ENCODE assay signal across 8 cellular contexts in the genomic region with DNA sequence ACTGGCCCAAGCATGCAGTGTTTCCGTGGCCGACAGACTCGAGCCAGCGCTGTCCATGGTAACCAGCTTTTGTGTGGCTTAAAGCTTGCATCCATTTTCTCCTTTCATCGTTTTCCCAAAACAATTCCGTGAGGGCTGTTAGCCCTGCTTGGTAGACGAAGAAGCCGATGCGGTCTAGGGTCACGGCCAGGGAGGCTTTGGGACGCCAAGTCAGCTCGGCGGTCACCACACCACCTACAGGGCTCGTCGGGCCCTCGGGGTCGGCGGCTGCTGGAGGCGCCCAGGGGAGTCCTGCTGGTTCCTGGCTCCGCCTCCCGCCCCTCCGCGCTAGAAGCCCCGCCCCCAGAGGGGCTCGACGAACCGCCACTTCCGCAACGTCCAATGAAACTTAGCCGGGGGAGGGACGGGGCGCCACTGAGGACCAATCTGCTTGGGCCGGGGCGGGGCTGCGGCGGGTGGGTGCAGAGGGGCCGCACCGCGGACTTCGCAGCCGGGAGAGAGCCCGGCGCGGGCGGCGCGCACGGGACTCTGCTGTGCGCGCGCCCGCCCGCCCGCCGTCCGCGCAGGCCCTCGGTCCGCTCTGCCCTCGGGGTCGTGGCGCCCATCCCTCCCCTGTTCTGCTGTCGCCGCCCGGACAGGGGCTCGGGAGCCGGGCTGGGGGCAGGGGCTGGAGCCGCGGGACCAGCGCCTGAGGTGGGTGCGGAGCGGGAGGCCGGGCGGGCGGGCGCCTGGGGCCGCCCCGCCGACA. TPM values are rescaled to one million over a fixed set of nuclear protein-coding genes. Genes with fewer than 3 reads are reported as not detected.
DNase-seq lines count a peak whose midpoint lies in the region; ATAC-seq and TF ChIP-seq lines count a peak whose summit lies in the region.

A gene with protein sequence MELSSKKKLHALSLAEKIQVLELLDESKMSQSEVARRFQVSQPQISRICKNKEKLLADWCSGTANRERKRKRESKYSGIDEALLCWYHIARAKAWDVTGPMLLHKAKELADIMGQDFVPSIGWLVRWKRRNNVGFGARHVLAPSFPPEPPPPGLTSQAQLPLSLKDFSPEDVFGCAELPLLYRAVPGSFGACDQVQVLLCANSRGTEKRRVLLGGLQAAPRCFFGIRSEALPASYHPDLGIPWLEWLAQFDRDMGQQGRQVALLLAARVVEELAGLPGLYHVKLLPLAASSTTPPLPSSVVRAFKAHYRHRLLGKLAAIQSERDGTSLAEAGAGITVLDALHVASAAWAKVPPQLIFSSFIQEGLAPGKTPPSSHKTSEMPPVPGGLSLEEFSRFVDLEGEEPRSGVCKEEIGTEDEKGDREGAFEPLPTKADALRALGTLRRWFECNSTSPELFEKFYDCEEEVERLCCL (plus strand): TSS at position 487 of the 748 bp plus-strand sequence. CDS start 1,058 bp downstream, outside the sequence.

- peaks cover 7% of the 10 kb centered on the region for H3K27me3 Mint-ChIP-seq in osteocyte (ENCODE audit: unreplicated experiment)

- no peaks in the 10 kb centered on the region for H4K20me1 ChIP-seq in SK-N-SH (ENCODE audit: insufficient read depth)

- H3K27ac Mint-ChIP-seq in activated naive CD4-positive, alpha-beta T cell treated with anti-CD3 and anti-CD28 coated beads, Interleukin-2, amount 50 U/mL, for 72 hours, result peak within 1 kb of the TSS; percentile 79 to 83
- peak within 1 kb of the TSS; percentile 83 for H3K27ac Mint-ChIP-seq in osteocyte (ENCODE audit: unreplicated experiment)

- H3K9me3 ChIP-seq in SK-N-SH (no peaks in the 10 kb centered on the region), thoracic aorta (no peaks in the 10 kb centered on the region)

- H3K4me2 ChIP-seq in SK-N-SH, result peak within 1 kb of the TSS; percentile 94

- H3K36me3 ChIP-seq in SK-N-SH (replicated peaks in 1 of 2; ENCODE audit: control insufficient read depth in 1 of 2, insufficient read depth in 2 of 2, low read length in 1 of 2), result peaks cover 10 to 32% of the 10 kb centered on the region in 2 experiments
- peaks cover 31% of the 10 kb centered on the region for H3K36me3 ChIP-seq in thoracic aorta

- 18% methylated on average over 10 of the region's 79 CpGs for WGBS in SK-N-SH (ENCODE audit: low lambda C conversion rate)

- H3K27me3 ChIP-seq in SK-N-SH (ENCODE audit: insufficient read depth), result no peaks in the 10 kb centered on the region
- H3K27me3 ChIP-seq in thoracic aorta (replicated peaks; ENCODE audit: insufficient read depth), result no peaks in the 10 kb centered on the region

- H3K79me2 ChIP-seq in SK-N-SH (ENCODE audit: insufficient read depth), result no peaks in the 10 kb centered on the region

- peaks cover 0 to 10% of the 10 kb centered on the region in 2 donors for H3K36me3 Mint-ChIP-seq in activated naive CD4-positive, alpha-beta T cell treated with anti-CD3 and anti-CD28 coated beads, Interleukin-2, amount 50 U/mL, for 72 hours
- H3K36me3 Mint-ChIP-seq in osteocyte (ENCODE audit: unreplicated experiment), result peaks cover 11% of the 10 kb centered on the region

- peak within 1 kb of the TSS; percentile 78; the same call in 1 of the 2 replicates for H2AFZ ChIP-seq in SK-N-SH (ENCODE audit: low read depth)

- H3K9me3 Mint-ChIP-seq in activated naive CD4-positive, alpha-beta T cell treated with anti-CD3 and anti-CD28 coated beads, Interleukin-2, amount 50 U/mL, for 72 hours, result no peaks in the 10 kb centered on the region
- H3K9me3 Mint-ChIP-seq in osteocyte (ENCODE audit: unreplicated experiment), result no peaks in the 10 kb centered on the region

- H3K4me3 Mint-ChIP-seq in osteocyte (ENCODE audit: unreplicated experiment), result peak within 1 kb of the TSS; percentile 78

- ATAC-seq in HG02610 (IDR thresholded peaks at IDR 0.05; ENCODE audit: unreplicated experiment) (peak; percentile 82), thoracic aorta (ENCODE audit: insufficient number of reproducible peaks, low FRiP score, low read depth) (peak; percentile 87)
- ATAC-seq in activated naive CD4-positive, alpha-beta T cell treated with anti-CD3 and anti-CD28 coated beads, Interleukin-2, amount 50 U/mL, for 72 hours, result peak; percentile 96 to 98

- peaks cover 36% of the 10 kb centered on the region for H3F3A ChIP-seq in SK-N-SH (replicated peaks; ENCODE audit: insufficient read depth)

- peaks cover 15% of the 10 kb centered on the region for H3K4me1 Mint-ChIP-seq in osteocyte (ENCODE audit: unreplicated experiment)

- CTCF ChIA-PET in SK-N-SH (lab: Yijun Ruan, JAX), result interaction anchor here (0.9 to 3.8 kb wide), 3 partner anchors 12 to 80 kb away, joined by 4 to 19 read pairs (median 4); no protein-coding TSS in a partner anchor

- no peak for TF ChIP-seq RAD21 in SK-N-SH (IDR thresholded peaks at IDR 0.05; ENCODE audit: low read length)

- H3K9ac ChIP-seq in SK-N-SH, result peak within 1 kb of the TSS; percentile 51

- no peak for TF ChIP-seq EP300 in SK-N-SH (IDR thresholded peaks at IDR 0.05; ENCODE audit: borderline replicate concordance in 1 of 2, low read depth in 1 of 2, low read length in 1 of 2)

- no peaks in the 10 kb centered on the region for H3K9me2 ChIP-seq in SK-N-SH

- H3K27ac ChIP-seq in SK-N-SH (ENCODE audit: low read depth in 2 of 2, low read length in 1 of 2) (peak within 1 kb of the TSS; percentile 34 to 83), thoracic aorta (peak within 1 kb of the TSS in 1 of 2 donors; percentile 16)

- POLR2A ChIA-PET in SK-N-SH (lab: Yijun Ruan, JAX), result interaction anchor here (0.9 to 3.2 kb wide), 5 partner anchors 21 to 151 kb away, joined by 4 to 13 read pairs (median 5); a partner anchor contains a TSS

- peaks cover 0 to 20% of the 10 kb centered on the region in 2 experiments; a peak in 1 of 4 replicates for H3K4me1 ChIP-seq in SK-N-SH (ENCODE audit: control insufficient read depth in 1 of 2, insufficient read depth in 2 of 2, low read depth in 1 of 2, low read length in 1 of 2)
- peaks cover 18 to 24% of the 10 kb centered on the region in 2 donors for H3K4me1 ChIP-seq in thoracic aorta (ENCODE audit: control insufficient read depth in 1 of 2, low read depth in 2 of 2)

- H3K4me3 ChIP-seq in GM08714 (ENCODE audit: low read length) (peak within 1 kb of the TSS; percentile 78), SK-N-SH (ENCODE audit: low read depth in 2 of 2, low read length in 1 of 2) (peak within 1 kb of the TSS; percentile 71 to 74), thoracic aorta (peak within 1 kb of the TSS; percentile 72)

- TF ChIP-seq CTCF in SK-N-SH (IDR thresholded peaks at IDR 0.05) (0 out of 2 replicates have a peak, but pooled peaks have one; percentile 13), osteocyte (IDR thresholded peaks at IDR 0.05) (no peak), thoracic aorta (IDR thresholded peaks at IDR 0.05) (no peak)

- DNase-seq in NCI-H1092 treated with DMSO at 0.1 percent for 48 hours (lab: John Stamatoyannopoulos, UW) (peak; percentile 99), SK-N-SH (peak; percentile 99), head of caudate nucleus (peak; percentile 95 to 99 (median 99)), osteocyte (ENCODE audit: extremely low spot score, unreplicated experiment) (peak; percentile 99), thoracic aorta (ENCODE audit: low spot score) (peak; percentile 88)
- peak; percentile 93 to 97 for DNase-seq in activated naive CD4-positive, alpha-beta T cell treated with anti-CD3 and anti-CD28 coated beads, Interleukin-2, amount 50 U/mL, for 72 hours (ENCODE audit: low spot score in 2 of 2)

- intact Hi-C loops in head of caudate nucleus (cut with DNase I), result no loop called here

TF ChIP-seq in SK-N-SH, 30 proteins besides CTCF, POLR2A, EP300 and RAD21 (continues in another document):
- TF ChIP-seq MEF2A (IDR thresholded peaks at IDR 0.05; ENCODE audit: borderline replicate concordance, low read depth) (no peak), MXI1 (IDR thresholded peaks at IDR 0.05; ENCODE audit: low read depth, low read length) (peak; percentile 17; the same call in 1 of the 2 replicates), RFX5 (IDR thresholded peaks at IDR 0.05; ENCODE audit: low read length) (no peak), ELF1 (IDR thresholded peaks at IDR 0.05) (no peak), CHD2 (IDR thresholded peaks at IDR 0.05; ENCODE audit: low read length, partially characterized antibody) (peak; percentile 31), FOXM1 (IDR thresholded peaks at IDR 0.05; ENCODE audit: low read depth) (no peak), NRF1 (IDR thresholded peaks at IDR 0.05; ENCODE audit: low read depth, low read length) (peak; percentile 55; the same call in 1 of the 2 replicates), GATA2 (CRISPR knock-in tag; IDR thresholded peaks at IDR 0.05) (no peak), SIN3A (IDR thresholded peaks at IDR 0.05; ENCODE audit: borderline replicate concordance, low read depth, low read length) (peak; percentile 50; the same call in 1 of the 2 replicates), FOXJ3 (CRISPR knock-in tag; IDR thresholded peaks at IDR 0.05) (no peak)

RNA-seq across cellular contexts. Expression of the gene that starts here (rescaled TPM):
- polyA plus RNA-seq in SK-N-SH (2012; rRNA removed), result 0.34 and 0.41 TPM in 2 replicates
- polyA plus RNA-seq in SK-N-SH (2012; cell fraction: cytosol; rRNA removed), result 0.19 and 0.41 TPM in 2 replicates
- polyA plus RNA-seq in SK-N-SH (2012; cell fraction: nucleus; rRNA removed), result 0.75 and 0.92 TPM in 2 replicates
- total RNA-seq in activated naive CD4-positive, alpha-beta T cell treated with anti-CD3 and anti-CD28 coated beads, Interleukin-2, amount 50 U/mL, for 72 hours, result 1 to 10 TPM in 1 of 2 donors, under 1 TPM in 1; 0.76 to 4.0 TPM
- total RNA-seq in osteocyte (0.16 and 0.24 TPM in 2 replicates), thoracic aorta (not detected)

Comparison
In these comparisons a context has a peak if more than half of its experiments do, and no peak if none do; other contexts are left out.
1. Peak in DNase-seq, H3K4me3 ChIP-seq, H3K27ac ChIP-seq, H3K9ac ChIP-seq and H3K4me2 ChIP-seq in SK-N-SH; RNA of the gene not detected or under 1 TPM.
2. Peak in DNase-seq in osteocyte; RNA of the gene not detected or under 1 TPM.
3. Peak in DNase-seq, ATAC-seq and H3K4me3 ChIP-seq in thoracic aorta; RNA of the gene not detected or under 1 TPM.